Comparison of ENCODE assay signal across 12 cellular contexts in genomic region chr2:99864561-99865216, GRCh38.
DNase-seq lines count a peak whose midpoint lies in the region; ATAC-seq and TF ChIP-seq lines count a peak whose summit lies in the region.
"Had no signal": no experiment of that assay in that cellular context is flagged by ENCODE, and none has a peak within 500 bp of the region (broad histone marks: within the 10 kb centered on the region; RNA-seq: fewer than 3 reads in every experiment).

No MANE protein-coding gene starts in this region.

- H3F3A ChIP-seq in GM23248 (ENCODE audit: insufficient read depth) = 0 out of 2 replicates have a peak, but pooled peaks cover 12% of the 10 kb centered on the region

- peaks cover 0 to 3% (median 0%) of the 10 kb centered on the region in 5 experiments for H3K9me3 Mint-ChIP-seq in brain
- no peaks in the 10 kb centered on the region for H3K9me3 Mint-ChIP-seq in progenitor cell of endocrine pancreas (ENCODE audit: low read depth)
- H3K9me3 Mint-ChIP-seq: nephron progenitor cell had no signal

- no peak overlapping the region for H3K9ac ChIP-seq in GM23248

- H3K36me3 Mint-ChIP-seq in brain (peaks cover 3% of the 10 kb centered on the region), progenitor cell of endocrine pancreas (ENCODE audit: insufficient read depth) (no peaks in the 10 kb centered on the region)

- H3K4me1 ChIP-seq in GM23248 (ENCODE audit: insufficient read depth) = peaks cover 14% of the 10 kb centered on the region
- H3K4me1 ChIP-seq in left lung = peaks cover 7 to 28% of the 10 kb centered on the region in 2 donors

- no peak overlapping the region for H2AFZ ChIP-seq in GM23248

- TF ChIP-seq CTCF in brain (conservative IDR thresholded peaks at IDR 0.05) = no peak
- no peak for TF ChIP-seq CTCF in left lung (IDR thresholded peaks at IDR 0.05)
- no peak for TF ChIP-seq CTCF in progenitor cell of endocrine pancreas (IDR thresholded peaks at IDR 0.05; ENCODE audit: unreplicated experiment)

- ATAC-seq in left lung = peak; percentile 65
- ATAC-seq in HG03520 (IDR thresholded peaks at IDR 0.05; ENCODE audit: unreplicated experiment) = no peak

- no peaks in the 10 kb centered on the region for H3K27me3 ChIP-seq in GM23248 (replicated peaks; ENCODE audit: insufficient read depth)
- H3K27me3 ChIP-seq in left lung = no peaks in the 10 kb centered on the region

- H3K4me2 ChIP-seq in GM23248 (ENCODE audit: unreplicated experiment) = no peak overlapping the region

- H3K27me3 Mint-ChIP-seq in brain (peaks cover 3% of the 10 kb centered on the region), progenitor cell of endocrine pancreas (peaks cover 5% of the 10 kb centered on the region)

- H3K4me3 ChIP-seq in GM23248 = no peak overlapping the region
- H3K4me3 ChIP-seq in left lung = no peak overlapping the region

- H3K4me1 Mint-ChIP-seq in brain (peaks cover 52% of the 10 kb centered on the region), progenitor cell of endocrine pancreas (ENCODE audit: low read depth) (peaks cover 7% of the 10 kb centered on the region)

- in situ Hi-C loops in GM23248 (cut with MboI) = no loop called here

- H3K9me2 ChIP-seq in GM23248 (ENCODE audit: insufficient read depth) = no peaks in the 10 kb centered on the region; the same call in 1 of the 2 replicates

- WGBS in GM23248 (ENCODE audit: low coverage in 1 of 2, low lambda C conversion rate in 2 of 2, missing lambda C conversion rate in 2 of 2), 2 experiments = 41 to 44% methylated on average over 6 of the region's 6 CpGs

- DNase-seq in AG08395 (ENCODE audit: low spot score) (peak; percentile 64), GM23248 (peak; percentile 63), left lung (no peak), progenitor cell of endocrine pancreas (ENCODE audit: low spot score, unreplicated experiment) (no peak), COLO668 (lab: John Stamatoyannopoulos, UW; ENCODE audit: unreplicated experiment) (no peak), glomerular visceral epithelial cell (ENCODE audit: extremely low spot score) (no peak)
- DNase-seq: activated T-cell treated with anti-CD3 and anti-CD28 coated beads, Interleukin-2, amount 50 U/mL, for 1 hour; NCI-H510A; nephron progenitor cell; stimulated activated CD4-positive, alpha-beta T cell treated with anti-CD3 and anti-CD28 coated beads, Interleukin-12 subunit alpha, Interleukin-12 subunit beta, amount 100 ng/mL, for 4 hours had no signal

- H3K27ac Mint-ChIP-seq in brain (peak overlapping the region in 4 of 5 experiments; percentile 25 to 91 (median 76)), progenitor cell of endocrine pancreas (no peak overlapping the region)
- H3K27ac Mint-ChIP-seq: nephron progenitor cell had no signal

- H3K27ac ChIP-seq in GM23248 (no peak overlapping the region), left lung (no peak overlapping the region)

- intact Hi-C loops in left lung (cut with DNase I) = no loop called here

- H3K4me3 Mint-ChIP-seq in brain = peak overlapping the region in 2 of 5 experiments; percentile 3 to 48
- H3K4me3 Mint-ChIP-seq in progenitor cell of endocrine pancreas (ENCODE audit: low read depth) = no peak overlapping the region
- H3K4me3 Mint-ChIP-seq: nephron progenitor cell had no signal

- no peaks in the 10 kb centered on the region for H4K20me1 ChIP-seq in GM23248 (ENCODE audit: insufficient read depth)

- no peaks in the 10 kb centered on the region for H3K36me3 ChIP-seq in GM23248 (ENCODE audit: low read depth)
- no peaks in the 10 kb centered on the region for H3K36me3 ChIP-seq in left lung

- H3K9me3 ChIP-seq in GM23248 (ENCODE audit: low read depth) (no peaks in the 10 kb centered on the region), left lung (no peaks in the 10 kb centered on the region)

- H3K79me2 ChIP-seq in GM23248 (ENCODE audit: insufficient read depth) = no peaks in the 10 kb centered on the region

Comparison
In these comparisons a context has a peak if more than half of its experiments do, and no peak if none do; other contexts are left out.
1. DNase-seq: peak in AG08395 (single experiment) and GM23248 (single experiment); none in left lung (0 of 2), progenitor cell of endocrine pancreas (single experiment), COLO668 (single experiment) and glomerular visceral epithelial cell (single experiment).